In genomic region chr7:93877742-93878141, GRCh38 we compare ENCODE assay signal across 24 cellular contexts. TPM values are rescaled to one million over a fixed set of nuclear protein-coding genes. Genes with fewer than 3 reads are reported as not detected.
DNase-seq lines count a peak whose midpoint lies in the region; FAIRE-seq and TF ChIP-seq lines count a peak whose summit lies in the region.
"Had no signal": no experiment of that assay in that cellular context is flagged by ENCODE, and none has a peak within 500 bp of the region (broad histone marks: within the 10 kb centered on the region; RNA-seq: fewer than 3 reads in every experiment).

No MANE protein-coding gene starts in this region.

- H3K27me3 Mint-ChIP-seq in HFFc6 (ENCODE audit: insufficient read depth) (no peaks in the 10 kb centered on the region), astrocyte (ENCODE audit: low read depth, unreplicated experiment) (no peaks in the 10 kb centered on the region)
- no peaks in the 10 kb centered on the region for H3K27me3 Mint-ChIP-seq in activated naive CD4-positive, alpha-beta T cell treated with anti-CD3 and anti-CD28 coated beads for 36 hours (ENCODE audit: low read depth)

- H2AFZ ChIP-seq in OCI-LY3 (ENCODE audit: low read depth, low read length) = peak overlapping the region; percentile 72
- H2AFZ ChIP-seq in astrocyte (ENCODE audit: low read depth, low read length) = no peak overlapping the region

- peak; percentile 5 for FAIRE-seq in astrocyte (lab: Jason Lieb, UNC)
- FAIRE-seq: A549, GM12891, H54 had no signal

- CTCF ChIA-PET in activated naive CD4-positive, alpha-beta T cell treated with anti-CD3 and anti-CD28 coated beads for 36 hours (lab: Charles Lee) = no interaction called here

- no peak overlapping the region for H3K27ac ChIP-seq in OCI-LY3 (ENCODE audit: low read length)
- no peak overlapping the region for H3K27ac ChIP-seq in astrocyte (ENCODE audit: low read depth, low read length)
- H3K27ac ChIP-seq: A549, Peyer's patch, SK-N-MC had no signal

- no peak overlapping the region for H3K9ac ChIP-seq in OCI-LY3 (ENCODE audit: low read length)
- H3K9ac ChIP-seq in astrocyte (ENCODE audit: low read length) = no peak overlapping the region

- peak overlapping the region; percentile 40 for H3K4me3 ChIP-seq in OCI-LY3 (ENCODE audit: low read length)
- no peak overlapping the region for H3K4me3 ChIP-seq in astrocyte (ENCODE audit: insufficient read depth, low read depth, low read length)
- H3K4me3 ChIP-seq: A549, MG63, Peyer's patch, SK-N-MC had no signal

- H3K4me3 Mint-ChIP-seq in HFFc6 (peak overlapping the region; percentile 67), astrocyte (ENCODE audit: unreplicated experiment) (no peak overlapping the region)
- H3K4me3 Mint-ChIP-seq in activated naive CD4-positive, alpha-beta T cell treated with anti-CD3 and anti-CD28 coated beads for 36 hours = no peak overlapping the region

- H3K4me1 Mint-ChIP-seq in HFFc6 (ENCODE audit: low read depth) (peaks cover 6% of the 10 kb centered on the region; the same call in 1 of the 2 replicates), astrocyte (ENCODE audit: low read depth, unreplicated experiment) (peaks cover 6% of the 10 kb centered on the region)
- H3K4me1 Mint-ChIP-seq in activated naive CD4-positive, alpha-beta T cell treated with anti-CD3 and anti-CD28 coated beads for 36 hours (ENCODE audit: low read depth) = no peaks in the 10 kb centered on the region

- in situ Hi-C loops in ACHN (cut with HindIII; ENCODE audit: low pct_ligation_motif_present, low pct_unique_long_range_greater_than_20kb, low sequenced_read_pairs) = loop anchor here (25.0 kb wide), 1 partner anchor 165 kb away; no protein-coding TSS in a partner anchor

- TF ChIP-seq CTCF in HFFc6 (IDR thresholded peaks at IDR 0.05) (0 out of 2 replicates have a peak, but pooled peaks have one; percentile 7), OCI-LY3 (IDR thresholded peaks at IDR 0.05; ENCODE audit: low read depth, low read length) (peak; percentile 45), astrocyte (IDR thresholded peaks at IDR 0.05; ENCODE audit: insufficient read depth, low read depth, low read length) (no peak)

- H3K4me2 ChIP-seq in OCI-LY3 (ENCODE audit: low read length) (peak overlapping the region; percentile 55), astrocyte (ENCODE audit: low read length) (no peak overlapping the region)
- H3K4me2 ChIP-seq: A549 had no signal

- H3K9me3 ChIP-seq in OCI-LY3 (ENCODE audit: insufficient read depth, low read length) (no peaks in the 10 kb centered on the region), astrocyte (ENCODE audit: insufficient read depth, low read depth, low read length) (no peaks in the 10 kb centered on the region)
- H3K9me3 ChIP-seq: MG63 had no signal

- H3K27ac Mint-ChIP-seq in HFFc6 (no peak overlapping the region), astrocyte (ENCODE audit: unreplicated experiment) (no peak overlapping the region)
- no peak overlapping the region for H3K27ac Mint-ChIP-seq in activated naive CD4-positive, alpha-beta T cell treated with anti-CD3 and anti-CD28 coated beads for 36 hours
- H3K27ac Mint-ChIP-seq: CD8-positive, alpha-beta memory T cell had no signal

- H3K36me3 Mint-ChIP-seq in HFFc6 (ENCODE audit: low read depth) = peaks cover 7% of the 10 kb centered on the region
- no peaks in the 10 kb centered on the region for H3K36me3 Mint-ChIP-seq in astrocyte (ENCODE audit: low read depth, unreplicated experiment)
- no peaks in the 10 kb centered on the region for H3K36me3 Mint-ChIP-seq in activated naive CD4-positive, alpha-beta T cell treated with anti-CD3 and anti-CD28 coated beads for 36 hours (ENCODE audit: low read depth)
- H3K36me3 Mint-ChIP-seq: CD8-positive, alpha-beta memory T cell had no signal

- no peaks in the 10 kb centered on the region for H3K36me3 ChIP-seq in OCI-LY3 (replicated peaks; ENCODE audit: low read depth, low read length)
- no peaks in the 10 kb centered on the region for H3K36me3 ChIP-seq in astrocyte (ENCODE audit: insufficient read depth, low read length)
- H3K36me3 ChIP-seq: MG63, Peyer's patch had no signal

- DNase-seq in HFFc6 (no peak), astrocyte (ENCODE audit: low read depth) (no peak), lung microvascular endothelial cell (ENCODE audit: low read depth in 2 of 2) (peak; percentile 4 to 8), nucleus accumbens (lab: John Stamatoyannopoulos, UW) (no peak), ACHN (no peak)
- no peak for DNase-seq in activated naive CD4-positive, alpha-beta T cell treated with anti-CD3 and anti-CD28 coated beads for 36 hours
- DNase-seq: C1 segment of cervical spinal cord; CD8-positive, alpha-beta memory T cell; DMS53; EL; MG63; NCI-H1092; NCI-H1436 treated with DMSO at 0.1 percent for 48 hours; NCI-H2081; NCI-H510A; NCI-H748 treated with DMSO at 0.1 percent for 48 hours; Peyer's patch; Right ventricle myocardium superior had no signal

- H3K79me2 ChIP-seq in OCI-LY3 (ENCODE audit: low read length) (no peaks in the 10 kb centered on the region), astrocyte (ENCODE audit: insufficient read depth, low read length) (no peaks in the 10 kb centered on the region)

- H3K4me1 ChIP-seq in OCI-LY3 (ENCODE audit: low read length) = peaks cover 2% of the 10 kb centered on the region; the same call in 1 of the 2 replicates
- no peaks in the 10 kb centered on the region for H3K4me1 ChIP-seq in astrocyte (ENCODE audit: insufficient read depth, low read length)
- H3K4me1 ChIP-seq: A549, Peyer's patch had no signal

- no peaks in the 10 kb centered on the region for H3K27me3 ChIP-seq in OCI-LY3 (ENCODE audit: low read depth, low read length)
- no peaks in the 10 kb centered on the region for H3K27me3 ChIP-seq in astrocyte (ENCODE audit: insufficient read depth, low read length)
- H3K27me3 ChIP-seq: MG63, Peyer's patch had no signal

- no peaks in the 10 kb centered on the region for H4K20me1 ChIP-seq in OCI-LY3 (ENCODE audit: insufficient read depth, low read length)
- H4K20me1 ChIP-seq in astrocyte (ENCODE audit: insufficient read depth, low read length) = no peaks in the 10 kb centered on the region

- no peaks in the 10 kb centered on the region; the same call in 1 of the 2 replicates for H3K9me3 Mint-ChIP-seq in HFFc6
- peaks cover 4% of the 10 kb centered on the region for H3K9me3 Mint-ChIP-seq in astrocyte (ENCODE audit: unreplicated experiment)
- H3K9me3 Mint-ChIP-seq in activated naive CD4-positive, alpha-beta T cell treated with anti-CD3 and anti-CD28 coated beads for 36 hours = peaks cover 10% of the 10 kb centered on the region

- intact Hi-C loops in activated naive CD4-positive, alpha-beta T cell treated with anti-CD3 and anti-CD28 coated beads for 36 hours (cut with micrococcal nuclease) = no loop called here

RNA-seq across cellular contexts. Expression of gene TFPI2, which starts 12.8 kb away (rescaled TPM):
- 10 to 100 TPM; 38.2 to 80.3 (median 54.5) TPM for total RNA-seq in HFFc6 (2021; fragmentation: NEBNext Ultra II Directional; extraction: Animal tissue kit (Norgen Biotek cat#: 25700))
- total RNA-seq in astrocyte (66.2 and 74.8 TPM in 2 replicates), lung microvascular endothelial cell (72.1 and 139 TPM in 2 replicates)
- not detected for total RNA-seq in activated naive CD4-positive, alpha-beta T cell treated with anti-CD3 and anti-CD28 coated beads for 36 hours
- total RNA-seq: CD8-positive, alpha-beta memory T cell; HT-29 had no signal

RNA-seq across cellular contexts. Expression of gene GNGT1, which starts 28.6 kb away (rescaled TPM):
- total RNA-seq in HFFc6 (2021; fragmentation: NEBNext Ultra II Directional; extraction: Animal tissue kit (Norgen Biotek cat#: 25700)) = not detected
- total RNA-seq in astrocyte (not detected in 2 replicates), lung microvascular endothelial cell (not detected in 2 replicates)
- not detected for total RNA-seq in activated naive CD4-positive, alpha-beta T cell treated with anti-CD3 and anti-CD28 coated beads for 36 hours
- total RNA-seq: CD8-positive, alpha-beta memory T cell; HT-29; Peyer's patch; Right ventricle myocardium superior had no signal

RNA-seq across cellular contexts. Expression of gene GNG11, which starts 43.8 kb away (rescaled TPM):
- total RNA-seq in HFFc6 (2021; fragmentation: NEBNext Ultra II Directional; extraction: Animal tissue kit (Norgen Biotek cat#: 25700)) = 10 to 100 TPM; 26.0 to 31.4 (median 28.1) TPM
- 7.7 and 8.8 TPM in 2 replicates for total RNA-seq in astrocyte
- 361 and 479 TPM in 2 replicates for total RNA-seq in lung microvascular endothelial cell
- total RNA-seq in activated naive CD4-positive, alpha-beta T cell treated with anti-CD3 and anti-CD28 coated beads for 36 hours = not detected
- total RNA-seq: CD8-positive, alpha-beta memory T cell; HT-29 had no signal

Comparison
In these comparisons a context has a peak if more than half of its experiments do, and no peak if none do; other contexts are left out.
1. DNase-seq: peak in lung microvascular endothelial cell (2 of 2); none in HFFc6 (single experiment), astrocyte (single experiment), nucleus accumbens (0 of 56), ACHN (single experiment) and activated naive CD4-positive, alpha-beta T cell treated with anti-CD3 and anti-CD28 coated beads for 36 hours (single experiment).
2. RNA of gene TFPI2, which starts 12.8 kb away (total RNA-seq): 72.1 to 139 TPM in lung microvascular endothelial cell, 66.2 to 74.8 TPM in astrocyte and 38.2 to 80.3 TPM in HFFc6; not detected in activated naive CD4-positive, alpha-beta T cell treated with anti-CD3 and anti-CD28 coated beads for 36 hours; every median in the first group is over 10 times any median in the second.
3. RNA of gene GNG11, which starts 43.8 kb away (total RNA-seq): 361 to 479 TPM in lung microvascular endothelial cell; 26.0 to 31.4 TPM in HFFc6, 7.7 to 8.8 TPM in astrocyte and not detected in activated naive CD4-positive, alpha-beta T cell treated with anti-CD3 and anti-CD28 coated beads for 36 hours; every median in the first group is over 10 times any median in the second.